17 cellular contexts compared by ENCODE assay signal in the genomic region with DNA sequence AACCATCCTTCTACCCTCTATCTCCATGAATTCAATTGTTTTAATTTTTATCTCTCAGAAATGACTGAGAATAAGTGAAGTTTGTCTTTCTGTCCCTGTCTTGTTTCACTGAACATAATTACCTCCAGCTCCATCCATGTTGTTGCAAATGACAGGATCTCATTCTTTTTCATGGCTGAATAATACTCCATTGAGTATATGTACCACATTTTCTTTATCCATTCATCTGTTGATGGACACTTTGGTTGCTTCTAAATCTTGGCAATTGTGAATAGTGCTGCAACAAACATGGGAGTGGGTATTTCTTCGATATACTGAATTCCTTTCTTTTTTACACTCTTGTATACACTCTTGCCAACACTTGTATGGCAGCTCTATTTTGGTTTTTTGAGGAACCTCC.
A peak's percentile ranks its signal among the peaks of the same experiment; 100 is the strongest.
DNase-seq lines count a peak whose midpoint lies in the region; ATAC-seq and TF ChIP-seq lines count a peak whose summit lies in the region.
"Had no signal": no experiment of that assay in that cellular context is flagged by ENCODE, and none has a peak within 500 bp of the region (broad histone marks: within the 10 kb centered on the region; RNA-seq: fewer than 3 reads in every experiment).

No MANE protein-coding gene starts in this region.

- no peaks in the 10 kb centered on the region for H3K27me3 Mint-ChIP-seq in WTC11 (ENCODE audit: low read depth)

- H3K36me3 ChIP-seq in BLaER1 (no peaks in the 10 kb centered on the region), HEK293 (ENCODE audit: control insufficient read depth in 2 of 2, insufficient read depth in 1 of 2, low read length in 2 of 2) (no peaks in the 10 kb centered on the region)
- H3K36me3 ChIP-seq: BE2C; BLaER1 treated with 17β-estradiol and CSF1 and Interleukin-3, amounts not matched to agents 10 nM and 100 nM had no signal

- H3K27me3 ChIP-seq in BLaER1 = no peaks in the 10 kb centered on the region
- H3K27me3 ChIP-seq: BE2C had no signal

- peak overlapping the region; percentile 62 for H3K4me2 ChIP-seq in BLaER1

- ATAC-seq in WTC11 = no peak
- no peak for ATAC-seq in GM18907 (IDR thresholded peaks at IDR 0.05; ENCODE audit: unreplicated experiment)
- ATAC-seq in HG02938 (IDR thresholded peaks at IDR 0.05; ENCODE audit: unreplicated experiment) = no peak
- no peak for ATAC-seq in HG02840 (IDR thresholded peaks at IDR 0.05; ENCODE audit: low FRiP score, unreplicated experiment)
- ATAC-seq: CD8-positive, alpha-beta T cell had no signal

- POLR2A ChIA-PET in HEK293 (lab: Yijun Ruan, JAX) (no interaction called here), WTC11 (lab: Charles Lee) (no interaction called here)

- CTCF ChIA-PET in HEK293 (lab: Yijun Ruan, JAX) (no interaction called here), WTC11 (lab: Charles Lee) (no interaction called here)

- H3K4me3 Mint-ChIP-seq in WTC11 = no peak overlapping the region
- H3K4me3 Mint-ChIP-seq: CD4-positive, alpha-beta T cell; CD8-positive, alpha-beta T cell had no signal

- H3K4me1 ChIP-seq in BLaER1 (peaks cover 43% of the 10 kb centered on the region), HEK293 (ENCODE audit: control insufficient read depth, insufficient read depth, low read length) (peaks cover 11% of the 10 kb centered on the region)
- H3K4me1 ChIP-seq: BE2C, Caco-2 had no signal

- H3K27ac Mint-ChIP-seq in WTC11 = no peak overlapping the region
- H3K27ac Mint-ChIP-seq: CD4-positive, alpha-beta T cell; CD8-positive, alpha-beta T cell had no signal

- no peaks in the 10 kb centered on the region for H4K20me1 ChIP-seq in BLaER1
- H4K20me1 ChIP-seq: BLaER1 treated with 17β-estradiol and CSF1 and Interleukin-3, amounts not matched to agents 10 nM and 100 nM had no signal

- H3K36me3 Mint-ChIP-seq in WTC11 = 0 out of 2 replicates have a peak, but pooled peaks cover 3% of the 10 kb centered on the region
- H3K36me3 Mint-ChIP-seq: CD8-positive, alpha-beta T cell had no signal

- H3K4me3 ChIP-seq in BLaER1 (no peak overlapping the region), HEK293 (ENCODE audit: low read depth, low read length) (no peak overlapping the region)

- no peak overlapping the region for H3K9ac ChIP-seq in BLaER1

- H3K9me3 ChIP-seq in BLaER1 (peaks cover 6% of the 10 kb centered on the region), HEK293 (ENCODE audit: control insufficient read depth, insufficient read depth, low read depth, low read length) (no peaks in the 10 kb centered on the region)
- H3K9me3 ChIP-seq: BE2C, Caco-2 had no signal

- TF ChIP-seq CTCF in HEK293 (tag by site-specific recombination; IDR thresholded peaks at IDR 0.05) (no peak), WTC11 (IDR thresholded peaks at IDR 0.05) (no peak)

- H3K9me3 Mint-ChIP-seq in WTC11 = peaks cover 10% of the 10 kb centered on the region
- H3K9me3 Mint-ChIP-seq: CD4-positive, alpha-beta T cell; CD8-positive, alpha-beta T cell had no signal

- no peak for DNase-seq in WTC11 (ENCODE audit: low spot score)
- DNase-seq: 8988T; ACHN; BE2C; Caco-2; Calu3; CD4-positive, alpha-beta T cell; CD8-positive, alpha-beta T cell; DMS79 treated with DMSO at 0.1 percent for 48 hours; GF-D8 had no signal

- peaks cover 24% of the 10 kb centered on the region for H3K4me1 Mint-ChIP-seq in WTC11

- no peak overlapping the region; the same call in 1 of the 2 replicates for H3K27ac ChIP-seq in BLaER1
- no peak overlapping the region for H3K27ac ChIP-seq in HEK293 (ENCODE audit: extremely low read depth, low read depth, low read length)
- H3K27ac ChIP-seq: BLaER1 treated with 17β-estradiol and CSF1 and Interleukin-3, amounts not matched to agents 10 nM and 100 nM; C4-2B had no signal

TF ChIP-seq in HEK293, 187 proteins besides CTCF, POLR2A, EP300 and RAD21:
- TF ChIP-seq ZNF214 (tag by site-specific recombination; IDR thresholded peaks at IDR 0.05; ENCODE audit: borderline replicate concordance) = no peak
- TF ChIP-seq ZNF146 (tag by site-specific recombination; IDR thresholded peaks at IDR 0.05) = peak; percentile 99
- no peak for TF ChIP-seq ZFP41 (tag by site-specific recombination; IDR thresholded peaks at IDR 0.05; ENCODE audit: borderline replicate concordance)
- TF ChIP-seq, protein P1, sequence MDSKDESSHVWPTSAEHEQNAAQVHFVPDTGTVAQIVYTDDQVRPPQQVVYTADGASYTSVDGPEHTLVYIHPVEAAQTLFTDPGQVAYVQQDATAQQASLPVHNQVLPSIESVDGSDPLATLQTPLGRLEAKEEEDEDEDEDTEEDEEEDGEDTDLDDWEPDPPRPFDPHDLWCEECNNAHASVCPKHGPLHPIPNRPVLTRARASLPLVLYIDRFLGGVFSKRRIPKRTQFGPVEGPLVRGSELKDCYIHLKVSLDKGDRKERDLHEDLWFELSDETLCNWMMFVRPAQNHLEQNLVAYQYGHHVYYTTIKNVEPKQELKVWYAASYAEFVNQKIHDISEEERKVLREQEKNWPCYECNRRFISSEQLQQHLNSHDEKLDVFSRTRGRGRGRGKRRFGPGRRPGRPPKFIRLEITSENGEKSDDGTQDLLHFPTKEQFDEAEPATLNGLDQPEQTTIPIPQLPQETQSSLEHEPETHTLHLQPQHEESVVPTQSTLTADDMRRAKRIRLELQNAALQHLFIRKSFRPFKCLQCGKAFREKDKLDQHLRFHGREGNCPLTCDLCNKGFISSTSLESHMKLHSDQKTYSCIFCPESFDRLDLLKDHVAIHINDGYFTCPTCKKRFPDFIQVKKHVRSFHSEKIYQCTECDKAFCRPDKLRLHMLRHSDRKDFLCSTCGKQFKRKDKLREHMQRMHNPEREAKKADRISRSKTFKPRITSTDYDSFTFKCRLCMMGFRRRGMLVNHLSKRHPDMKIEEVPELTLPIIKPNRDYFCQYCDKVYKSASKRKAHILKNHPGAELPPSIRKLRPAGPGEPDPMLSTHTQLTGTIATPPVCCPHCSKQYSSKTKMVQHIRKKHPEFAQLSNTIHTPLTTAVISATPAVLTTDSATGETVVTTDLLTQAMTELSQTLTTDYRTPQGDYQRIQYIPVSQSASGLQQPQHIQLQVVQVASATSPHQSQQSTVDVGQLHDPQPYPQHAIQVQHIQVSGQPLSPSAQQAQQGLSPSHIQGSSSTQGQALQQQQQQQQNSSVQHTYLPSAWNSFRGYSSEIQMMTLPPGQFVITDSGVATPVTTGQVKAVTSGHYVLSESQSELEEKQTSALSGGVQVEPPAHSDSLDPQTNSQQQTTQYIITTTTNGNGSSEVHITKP (tag by site-specific recombination; IDR thresholded peaks at IDR 0.05) = no peak
- TF ChIP-seq ZNF391 (tag by site-specific recombination; IDR thresholded peaks at IDR 0.05; ENCODE audit: borderline replicate concordance, low read depth) = no peak
- TF ChIP-seq ZNF433 (tag by site-specific recombination; IDR thresholded peaks at IDR 0.05; ENCODE audit: low read depth) = no peak
- TF ChIP-seq ZNF248 (tag by site-specific recombination; IDR thresholded peaks at IDR 0.05) = no peak
- TF ChIP-seq, protein P2, sequence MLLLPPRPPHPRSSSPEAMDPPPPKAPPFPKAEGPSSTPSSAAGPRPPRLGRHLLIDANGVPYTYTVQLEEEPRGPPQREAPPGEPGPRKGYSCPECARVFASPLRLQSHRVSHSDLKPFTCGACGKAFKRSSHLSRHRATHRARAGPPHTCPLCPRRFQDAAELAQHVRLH (tag by site-specific recombination; IDR thresholded peaks at IDR 0.05) = peak; percentile 84

TF ChIP-seq in WTC11, 78 proteins besides CTCF, POLR2A, EP300 and RAD21:
- TF ChIP-seq, protein P3, sequence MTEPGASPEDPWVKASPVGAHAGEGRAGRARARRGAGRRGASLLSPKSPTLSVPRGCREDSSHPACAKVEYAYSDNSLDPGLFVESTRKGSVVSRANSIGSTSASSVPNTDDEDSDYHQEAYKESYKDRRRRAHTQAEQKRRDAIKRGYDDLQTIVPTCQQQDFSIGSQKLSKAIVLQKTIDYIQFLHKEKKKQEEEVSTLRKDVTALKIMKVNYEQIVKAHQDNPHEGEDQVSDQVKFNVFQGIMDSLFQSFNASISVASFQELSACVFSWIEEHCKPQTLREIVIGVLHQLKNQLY (CRISPR knock-in tag; IDR thresholded peaks at IDR 0.05) = no peak
- 0 out of 2 replicates have a peak, but pooled peaks have one; percentile 56 for TF ChIP-seq GTF2I (CRISPR knock-in tag; conservative IDR thresholded peaks at IDR 0.05)
